8 cellular contexts compared by ENCODE assay signal in genomic region chr4:42280327-42281095, GRCh38.
DNase-seq lines count a peak whose midpoint lies in the region; ATAC-seq and TF ChIP-seq lines count a peak whose summit lies in the region.

No MANE protein-coding gene starts in this region.

- peaks cover 17 to 20% of the 10 kb centered on the region in 2 donors for H3K27me3 Mint-ChIP-seq in CD8-positive, alpha-beta memory T cell

- H3K27ac Mint-ChIP-seq in CD8-positive, alpha-beta memory T cell, result no peak overlapping the region

- no peak for ATAC-seq in HG03097 (IDR thresholded peaks at IDR 0.05; ENCODE audit: low FRiP score, unreplicated experiment)

- CTCF ChIA-PET in GM10248 (lab: Yijun Ruan, JAX), result interaction anchor here (0.7 to 6.6 kb wide), 33 partner anchors 8 to 584 kb away, joined by 3 to 77 read pairs (median 4); partner anchors contain the start of gene SLC30A9
- CTCF ChIA-PET in CD8-positive, alpha-beta memory T cell (lab: Charles Lee), result interaction anchor here (1.5 kb wide), 1 partner anchor 11 kb away, joined by 4 read pairs; no protein-coding TSS in a partner anchor

- POLR2A ChIA-PET in GM10248 (lab: Yijun Ruan, JAX), result no interaction called here
- POLR2A ChIA-PET in CD8-positive, alpha-beta memory T cell (lab: Charles Lee), result no interaction called here

- H3K27me3 ChIP-seq in BE2C (no peaks in the 10 kb centered on the region), fibroblast of lung (ENCODE audit: control insufficient read depth, insufficient read depth, low read length) (no peaks in the 10 kb centered on the region), stomach (no peaks in the 10 kb centered on the region)
- H3K27me3 ChIP-seq in CD8-positive, alpha-beta memory T cell (ENCODE audit: insufficient read depth, low read length, poor library complexity, severe bottlenecking), result peaks cover 5% of the 10 kb centered on the region

- H3K4me3 ChIP-seq in BE2C (ENCODE audit: low read depth, low read length) (no peak overlapping the region), fibroblast of lung (replicated peaks in 1 of 4; ENCODE audit: control extremely low read depth in 1 of 4, insufficient read depth in 1 of 4, low read depth in 3 of 4, low read length in 4 of 4) (no peak overlapping the region), stomach (no peak overlapping the region)
- H3K4me3 ChIP-seq in CD8-positive, alpha-beta memory T cell (ENCODE audit: low read length), result no peak overlapping the region

- no peak overlapping the region for H3K27ac ChIP-seq in fibroblast of lung (ENCODE audit: insufficient read depth, low read length)
- no peak overlapping the region for H3K27ac ChIP-seq in stomach
- H3K27ac ChIP-seq in CD8-positive, alpha-beta memory T cell (ENCODE audit: low read depth, low read length), result no peak overlapping the region

- TF ChIP-seq CTCF in BE2C (IDR thresholded peaks at IDR 0.05; ENCODE audit: low read depth, low read length) (peak; percentile 90), GM10248 (IDR thresholded peaks at IDR 0.05; ENCODE audit: control extremely low read depth, extremely low read depth, low read depth, missing control alignments) (peak; percentile 52), fibroblast of lung (conservative IDR thresholded peaks at IDR 0.05 in 1 of 2, IDR thresholded peaks at IDR 0.05 in 1 of 2; ENCODE audit: low read depth in 1 of 2, low read length in 2 of 2) (peak; percentile 52 to 80), stomach (IDR thresholded peaks at IDR 0.05) (peak in 5 of 7 experiments; percentile 5 to 48 (median 18))

- H2AFZ ChIP-seq in fibroblast of lung (ENCODE audit: low read length), result no peak overlapping the region

- DNase-seq in BE2C, result peak; percentile 55
- peak; percentile 56 for DNase-seq in GM10248 (ENCODE audit: extremely low spot score)
- DNase-seq in NCI-H774 (lab: John Stamatoyannopoulos, UW), result peak; percentile 12
- DNase-seq in fibroblast of lung (ENCODE audit: low read depth in 2 of 2), result peak in 1 of 2 donors; percentile 41
- DNase-seq in stomach, result no peak
- DNase-seq in CD8-positive, alpha-beta memory T cell, result no peak
- DNase-seq in activated T-cell treated with anti-CD3 and anti-CD28 coated beads, Interleukin-2, amount 50 U/mL, for 1 hour, result no peak

- 60 to 77% (median 70%) methylated on average over 11 of the region's 11 CpGs for WGBS in stomach, 5 donors

- no peak overlapping the region for H3K4me3 Mint-ChIP-seq in CD8-positive, alpha-beta memory T cell

- TF ChIP-seq EP300 in stomach (IDR thresholded peaks at IDR 0.05), result no peak

- H3K9ac ChIP-seq in fibroblast of lung (ENCODE audit: insufficient read depth, low read length), result no peak overlapping the region

- TF ChIP-seq POLR2A in stomach (IDR thresholded peaks at IDR 0.05), result no peak

- no peak overlapping the region for H3K4me2 ChIP-seq in fibroblast of lung (ENCODE audit: extremely low read depth, insufficient read depth, low read length)

- H3K79me2 ChIP-seq in fibroblast of lung (ENCODE audit: control insufficient read depth, insufficient read depth, low read length), result no peaks in the 10 kb centered on the region

- H3K9me3 Mint-ChIP-seq in CD8-positive, alpha-beta memory T cell, result no peaks in the 10 kb centered on the region

- intact Hi-C loops in stomach (cut with DNase I; ENCODE audit: low total_unique reads), result loop anchor here (5.0 kb wide), 1 partner anchor 237 kb away; no protein-coding TSS in a partner anchor

- H3K36me3 ChIP-seq in BE2C, result no peaks in the 10 kb centered on the region
- H3K36me3 ChIP-seq in fibroblast of lung (ENCODE audit: control insufficient read depth, insufficient read depth, low read length), result no peaks in the 10 kb centered on the region
- no peaks in the 10 kb centered on the region for H3K36me3 ChIP-seq in stomach
- no peaks in the 10 kb centered on the region for H3K36me3 ChIP-seq in CD8-positive, alpha-beta memory T cell (ENCODE audit: insufficient read depth, low read length)

- no peaks in the 10 kb centered on the region for H3K36me3 Mint-ChIP-seq in CD8-positive, alpha-beta memory T cell

- H4K20me1 ChIP-seq in fibroblast of lung (ENCODE audit: control insufficient read depth, extremely low read depth, insufficient read depth, low read length), result no peaks in the 10 kb centered on the region

- no peaks in the 10 kb centered on the region for H3K9me3 ChIP-seq in BE2C
- H3K9me3 ChIP-seq in fibroblast of lung (ENCODE audit: control insufficient read depth, insufficient read depth, low read depth, low read length), result no peaks in the 10 kb centered on the region
- no peaks in the 10 kb centered on the region for H3K9me3 ChIP-seq in stomach
- no peaks in the 10 kb centered on the region for H3K9me3 ChIP-seq in CD8-positive, alpha-beta memory T cell (ENCODE audit: low read length)

- peaks cover 5% of the 10 kb centered on the region for H3K4me1 ChIP-seq in BE2C
- no peaks in the 10 kb centered on the region for H3K4me1 ChIP-seq in fibroblast of lung (ENCODE audit: control insufficient read depth, extremely low read depth, insufficient read depth, low read length)
- H3K4me1 ChIP-seq in stomach, result peaks cover 0 to 9% (median 0%) of the 10 kb centered on the region in 4 donors
- peaks cover 6% of the 10 kb centered on the region for H3K4me1 ChIP-seq in CD8-positive, alpha-beta memory T cell (ENCODE audit: insufficient read depth, low read length)

- H3K4me1 Mint-ChIP-seq in CD8-positive, alpha-beta memory T cell, result peaks cover 7 to 18% (median 12%) of the 10 kb centered on the region in 3 donors

Comparison
In these comparisons a context has a peak if more than half of its experiments do, and no peak if none do; other contexts are left out.
1. DNase-seq: peak in BE2C (single experiment), GM10248 (single experiment) and NCI-H774 (single experiment); none in stomach (single experiment), CD8-positive, alpha-beta memory T cell (0 of 5) and activated T-cell treated with anti-CD3 and anti-CD28 coated beads, Interleukin-2, amount 50 U/mL, for 1 hour (single experiment).
2. CTCF ChIP-seq: peak in every context shown above with its lines; median percentile 90 in BE2C; 66 in fibroblast of lung; 52 in GM10248; 18 in stomach.